1 cellular context compared by ENCODE assay signal in the genomic region with DNA sequence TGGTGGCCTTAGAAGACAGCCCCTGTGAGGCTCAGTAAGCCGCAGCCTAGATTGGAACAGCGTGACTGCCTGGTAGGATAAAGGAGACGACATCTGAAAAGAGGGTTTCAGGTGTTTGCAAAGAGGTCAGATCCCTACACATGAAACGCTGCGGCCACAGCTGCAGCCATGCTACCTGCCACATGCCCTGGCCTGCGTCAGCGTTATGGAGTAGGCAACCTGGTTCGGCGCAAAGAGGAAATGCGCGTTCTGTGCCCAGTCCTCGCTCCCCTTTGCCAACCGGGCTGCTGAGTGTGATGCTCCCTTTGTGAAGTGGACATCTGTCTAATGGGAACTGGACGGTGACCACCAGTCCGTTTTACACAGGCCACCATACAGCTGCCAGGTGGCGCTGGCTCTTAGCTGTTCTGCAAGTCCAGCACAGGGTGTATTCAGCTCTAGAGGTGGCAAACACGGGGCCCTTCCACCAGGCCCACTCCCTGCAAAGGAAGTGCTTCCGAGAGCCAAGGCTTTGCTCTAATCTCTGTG.
TF ChIP-seq lines count a peak whose summit lies in the region.

No MANE protein-coding gene starts in this region.

TF ChIP-seq in HEK293, 187 proteins besides CTCF, POLR2A, EP300 and RAD21:
- TF ChIP-seq, protein P1, sequence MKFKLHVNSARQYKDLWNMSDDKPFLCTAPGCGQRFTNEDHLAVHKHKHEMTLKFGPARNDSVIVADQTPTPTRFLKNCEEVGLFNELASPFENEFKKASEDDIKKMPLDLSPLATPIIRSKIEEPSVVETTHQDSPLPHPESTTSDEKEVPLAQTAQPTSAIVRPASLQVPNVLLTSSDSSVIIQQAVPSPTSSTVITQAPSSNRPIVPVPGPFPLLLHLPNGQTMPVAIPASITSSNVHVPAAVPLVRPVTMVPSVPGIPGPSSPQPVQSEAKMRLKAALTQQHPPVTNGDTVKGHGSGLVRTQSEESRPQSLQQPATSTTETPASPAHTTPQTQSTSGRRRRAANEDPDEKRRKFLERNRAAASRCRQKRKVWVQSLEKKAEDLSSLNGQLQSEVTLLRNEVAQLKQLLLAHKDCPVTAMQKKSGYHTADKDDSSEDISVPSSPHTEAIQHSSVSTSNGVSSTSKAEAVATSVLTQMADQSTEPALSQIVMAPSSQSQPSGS (tag by site-specific recombination; IDR thresholded peaks at IDR 0.05; ENCODE audit: low read depth): no peak
- peak; percentile 95 for TF ChIP-seq ZNF600 (tag by site-specific recombination; IDR thresholded peaks at IDR 0.05)
TF ChIP-seq in HEK293: peak in this region for 1.
